ENCODE assay signal across 1 cellular context in genomic region chr17:63928172-63928666, GRCh38.
TF ChIP-seq lines count a peak whose summit lies in the region.

No MANE protein-coding gene starts in this region.

TF ChIP-seq in K562, 482 proteins besides CTCF, POLR2A, EP300 and RAD21:
- TF ChIP-seq GTF2B (IDR thresholded peaks at IDR 0.05; ENCODE audit: extremely low read depth, insufficient read length) = no peak
- TF ChIP-seq ZFP36 (IDR thresholded peaks at IDR 0.05; ENCODE audit: low read depth, low read length, partially characterized antibody) = peak; percentile 78
